Comparison of ENCODE assay signal across 26 cellular contexts in the genomic region with DNA sequence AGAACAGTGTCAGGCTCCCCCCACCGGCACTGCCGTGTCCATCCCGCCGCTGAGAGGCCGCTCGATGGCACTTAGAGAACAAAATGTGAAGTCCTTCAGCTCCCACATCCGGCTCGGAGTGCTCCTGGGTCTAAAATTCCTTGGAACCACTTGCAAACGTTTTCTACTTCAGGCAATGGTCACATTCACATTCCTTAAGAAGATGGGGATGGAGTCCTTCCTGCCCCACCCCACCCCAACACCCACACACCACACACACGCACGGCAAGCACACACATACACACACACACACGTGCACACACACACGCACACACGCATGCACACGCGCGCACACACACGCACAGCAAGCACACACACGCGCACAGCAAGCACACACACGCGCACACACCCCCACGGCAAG.
"Had no signal": no experiment of that assay in that cellular context is flagged by ENCODE, and none has a peak within 500 bp of the region (broad histone marks: within the 10 kb centered on the region; RNA-seq: fewer than 3 reads in every experiment).

No MANE protein-coding gene starts in this region.

- H3K36me3 ChIP-seq: adrenal gland, ascending aorta, brain microvascular endothelial cell, right lobe of liver, tibial nerve had no signal

- H3K27me3 ChIP-seq: adrenal gland, ascending aorta, brain microvascular endothelial cell, foreskin keratinocyte, right lobe of liver, tibial nerve had no signal

- H3K27ac Mint-ChIP-seq: activated naive CD8-positive, alpha-beta T cell; activated T-cell treated with anti-CD3 and anti-CD28 coated beads, Interleukin-2, amount 50 U/mL, for 24 hours; activated T-helper 17 cell treated with anti-CD3 and anti-CD28 coated beads, Interleukin-2, amount 50 U/mL, for 72 hours; nephron progenitor cell; stimulated activated naive CD8-positive, alpha-beta T cell treated with anti-CD3 and anti-CD28 coated beads, Interleukin-15, Interleukin-2, amounts not matched to agents 100 ng/mL and 50 ng/mL, for 24 hours; WTC11 had no signal

- H3K9me3 Mint-ChIP-seq: activated T-cell treated with anti-CD3 and anti-CD28 coated beads, Interleukin-2, amount 50 U/mL, for 24 hours; activated T-helper 17 cell treated with anti-CD3 and anti-CD28 coated beads, Interleukin-2, amount 50 U/mL, for 72 hours; stimulated activated naive CD8-positive, alpha-beta T cell treated with anti-CD3 and anti-CD28 coated beads, Interleukin-15, Interleukin-2, amounts not matched to agents 100 ng/mL and 50 ng/mL, for 24 hours had no signal

- H3K4me3 ChIP-seq: adrenal gland, ascending aorta, right lobe of liver, skin epidermis, tibial nerve had no signal

- DNase-seq: activated CD4-positive, alpha-beta T cell treated with anti-CD3 and anti-CD28 coated beads, Interleukin-2, amount 50 U/mL, for 4 hours; activated CD8-positive, alpha-beta memory T cell treated with anti-CD3 and anti-CD28 coated beads for 24 hours; activated CD8-positive, alpha-beta memory T cell treated with anti-CD3 and anti-CD28 coated beads, Interleukin-2, amount 50 U/mL, for 4 hours; activated naive CD4-positive, alpha-beta T cell; activated T-cell treated with anti-CD3 and anti-CD28 coated beads, Interleukin-2, amount 50 U/mL, for 24 hours; adrenal gland; brain microvascular endothelial cell; central memory CD4-positive, alpha-beta T cell; effector memory CD4-positive, alpha-beta T cell; foreskin keratinocyte; kidney; mammary epithelial cell; nephron progenitor cell; occipital lobe; posterior cingulate gyrus; right lobe of liver; stimulated activated CD4-positive, alpha-beta T cell treated with anti-CD3 and anti-CD28 coated beads, Interleukin-1b, Interleukin-23, amount 100 ng/mL, for 48 hours; substantia nigra; T-helper 9 cell had no signal

- ATAC-seq: activated T-helper 17 cell treated with anti-CD3 and anti-CD28 coated beads, Interleukin-2, amount 50 U/mL, for 72 hours; foreskin keratinocyte; right lobe of liver; WTC11 had no signal

- H3K27me3 Mint-ChIP-seq: stimulated activated naive CD8-positive, alpha-beta T cell treated with anti-CD3 and anti-CD28 coated beads, Interleukin-15, Interleukin-2, amounts not matched to agents 100 ng/mL and 50 ng/mL, for 24 hours had no signal

- H3K4me1 ChIP-seq: adrenal gland, ascending aorta, foreskin keratinocyte, right lobe of liver, tibial nerve had no signal

- H3K4me1 Mint-ChIP-seq: activated T-helper 17 cell treated with anti-CD3 and anti-CD28 coated beads, Interleukin-2, amount 50 U/mL, for 72 hours had no signal

- H3K4me3 Mint-ChIP-seq: activated naive CD8-positive, alpha-beta T cell; activated T-cell treated with anti-CD3 and anti-CD28 coated beads, Interleukin-2, amount 50 U/mL, for 24 hours; activated T-helper 17 cell treated with anti-CD3 and anti-CD28 coated beads, Interleukin-2, amount 50 U/mL, for 72 hours; nephron progenitor cell; stimulated activated naive CD8-positive, alpha-beta T cell treated with anti-CD3 and anti-CD28 coated beads, Interleukin-15, Interleukin-2, amounts not matched to agents 100 ng/mL and 50 ng/mL, for 24 hours; WTC11 had no signal

- H3K9me3 ChIP-seq: adrenal gland, ascending aorta, right lobe of liver, tibial nerve had no signal

- H3K27ac ChIP-seq: adrenal gland, ascending aorta, brain microvascular endothelial cell, foreskin keratinocyte, right lobe of liver, skin epidermis, tibial nerve had no signal

- H3K36me3 Mint-ChIP-seq: activated naive CD8-positive, alpha-beta T cell had no signal
